Comparison of ENCODE assay signal across 9 cellular contexts in genomic region chr6:119084784-119085183, GRCh38. TPM values are rescaled to one million over a fixed set of nuclear protein-coding genes. Genes with fewer than 3 reads are reported as not detected.
"Had no signal": no experiment of that assay in that cellular context is flagged by ENCODE, and none has a peak within 500 bp of the region (broad histone marks: within the 10 kb centered on the region; RNA-seq: fewer than 3 reads in every experiment).

No MANE protein-coding gene starts in this region.

- H3K4me1 ChIP-seq: HAP-1 had no signal

- H3K9ac ChIP-seq: GM23248 had no signal

- H3K9me3 ChIP-seq: HAP-1 had no signal

- H3K36me3 ChIP-seq: HAP-1 had no signal

- H2AFZ ChIP-seq: GM23248, GM23338 had no signal

- ATAC-seq: GM23338, HCT116 had no signal

- H3K4me2 ChIP-seq: GM23338 had no signal

- DNase-seq: GM23248, GOT3, H7, H9, HCEC 1CT, HFFc6 had no signal

- H3K4me3 ChIP-seq: GM23248, GM23338, HAP-1 had no signal

- H3K27ac ChIP-seq: GM23248 had no signal

RNA-seq across cellular contexts. Expression of gene FAM184A, which starts 6.3 kb away (rescaled TPM):
- total RNA-seq: GM23248, HFFc6 had no signal
